Comparison of ENCODE assay signal across 14 cellular contexts in the genomic region with DNA sequence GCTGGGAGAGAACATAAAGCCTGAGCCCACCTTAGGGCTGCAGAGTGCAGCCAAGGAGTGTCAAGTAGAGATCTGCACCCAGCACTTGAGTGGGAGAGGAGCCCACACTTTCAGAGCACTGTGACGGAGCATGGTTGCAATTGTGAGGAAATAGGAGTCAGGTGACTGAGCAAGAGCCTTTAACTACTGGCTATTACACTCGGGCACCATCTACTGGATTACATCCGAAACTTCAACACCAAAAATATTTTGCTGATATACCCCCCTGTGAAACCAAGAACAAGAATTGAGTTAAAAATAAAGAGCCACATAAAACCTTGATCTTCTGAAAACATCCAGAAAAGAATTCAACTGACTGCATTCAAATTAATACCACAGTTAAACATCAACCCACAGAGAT.
A peak's percentile ranks its signal among the peaks of the same experiment; 100 is the strongest.
DNase-seq lines count a peak whose midpoint lies in the region; ATAC-seq and TF ChIP-seq lines count a peak whose summit lies in the region.
"Had no signal": no experiment of that assay in that cellular context is flagged by ENCODE, and none has a peak within 500 bp of the region (broad histone marks: within the 10 kb centered on the region; RNA-seq: fewer than 3 reads in every experiment).

No MANE protein-coding gene starts in this region.

- no peaks in the 10 kb centered on the region for H3K36me3 ChIP-seq in mammary epithelial cell (ENCODE audit: insufficient read depth, low read length)
- no peaks in the 10 kb centered on the region for H3K36me3 ChIP-seq in PC-3 (ENCODE audit: low read depth, low read length)
- no peaks in the 10 kb centered on the region for H3K36me3 ChIP-seq in GM23248 (ENCODE audit: low read depth)
- H3K36me3 ChIP-seq: neutrophil, right lobe of liver had no signal

- H3K9me3 ChIP-seq in mammary epithelial cell (replicated peaks; ENCODE audit: insufficient read depth, low read length): peaks cover 11% of the 10 kb centered on the region
- H3K9me3 ChIP-seq in PC-3 (ENCODE audit: low read length): no peaks in the 10 kb centered on the region
- H3K9me3 ChIP-seq in GM23248 (ENCODE audit: low read depth): no peaks in the 10 kb centered on the region
- H3K9me3 ChIP-seq: neutrophil, right lobe of liver had no signal

- in situ Hi-C loops in mammary epithelial cell (cut with MboI; ENCODE audit: low sequenced_read_pairs in 2 of 2) (no loop called here), GM23248 (cut with MboI) (no loop called here)

- no peaks in the 10 kb centered on the region for H4K20me1 ChIP-seq in mammary epithelial cell (ENCODE audit: insufficient read depth, low read length)
- no peaks in the 10 kb centered on the region for H4K20me1 ChIP-seq in PC-3 (ENCODE audit: low read length)
- H4K20me1 ChIP-seq in GM23248 (ENCODE audit: insufficient read depth): no peaks in the 10 kb centered on the region

- CTCF ChIA-PET in MCF 10A (lab: Yijun Ruan, JAX): interaction anchor here (0.7 to 1.6 kb wide), 9 partner anchors 8 to 681 kb away, joined by 3 to 7 read pairs (median 4); no protein-coding TSS in a partner anchor
- CTCF ChIA-PET in mammary epithelial cell (lab: Charles Lee; ENCODE audit: low non-redundant PET): no interaction called here
- CTCF ChIA-PET in PC-3 (lab: Charles Lee): no interaction called here

- H3K4me1 ChIP-seq in mammary epithelial cell (ENCODE audit: insufficient read depth, low read length): no peaks in the 10 kb centered on the region
- no peaks in the 10 kb centered on the region for H3K4me1 ChIP-seq in PC-3 (ENCODE audit: insufficient read depth, low read length)
- H3K4me1 ChIP-seq in GM23248 (ENCODE audit: insufficient read depth): no peaks in the 10 kb centered on the region
- H3K4me1 ChIP-seq: right lobe of liver had no signal

- no peak overlapping the region for H3K27ac Mint-ChIP-seq in MCF 10A (ENCODE audit: low read depth, unreplicated experiment)

- POLR2A ChIA-PET in MCF 10A (lab: Yijun Ruan, JAX) (no interaction called here), PC-3 (lab: Charles Lee; ENCODE audit: unreplicated experiment) (no interaction called here)

- H3K27me3 ChIP-seq in mammary epithelial cell (ENCODE audit: insufficient read depth, low read length) (no peaks in the 10 kb centered on the region), PC-3 (ENCODE audit: low read length) (no peaks in the 10 kb centered on the region), GM23248 (replicated peaks; ENCODE audit: insufficient read depth) (no peaks in the 10 kb centered on the region)
- H3K27me3 ChIP-seq: neutrophil, right lobe of liver had no signal

- DNase-seq in MCF 10A (ENCODE audit: unreplicated experiment): peak; percentile 53
- DNase-seq in mammary epithelial cell: no peak
- DNase-seq in LNCaP clone FGC (ENCODE audit: low read depth): no peak
- peak; percentile 40 for DNase-seq in PC-3
- DNase-seq in effector CD8-positive, alpha-beta T cell (lab: John Stamatoyannopoulos, UW): no peak
- DNase-seq in SHP77 (lab: John Stamatoyannopoulos, UW): no peak
- DNase-seq in DMS79 (lab: John Stamatoyannopoulos, UW): no peak
- no peak for DNase-seq in GM23248
- DNase-seq: midbrain; right lobe of liver; stimulated activated CD4-positive, alpha-beta T cell treated with anti-CD3 and anti-CD28 coated beads, Interleukin-4, amount 100 ng/mL, for 1 hour had no signal

- peaks cover under 1% of the 10 kb centered on the region for H3K27me3 Mint-ChIP-seq in MCF 10A (ENCODE audit: insufficient read depth, unreplicated experiment)

- H3K9me2 ChIP-seq in PC-3 (replicated peaks; ENCODE audit: low read length) (no peaks in the 10 kb centered on the region), GM23248 (ENCODE audit: insufficient read depth) (no peaks in the 10 kb centered on the region)

- H3K4me1 Mint-ChIP-seq in MCF 10A (ENCODE audit: insufficient read depth, unreplicated experiment): no peaks in the 10 kb centered on the region

- peak; percentile 52 for TF ChIP-seq CTCF in MCF 10A (IDR thresholded peaks at IDR 0.05; ENCODE audit: unreplicated experiment)
- no peak for TF ChIP-seq CTCF in mammary epithelial cell (conservative IDR thresholded peaks at IDR 0.05 in 1 of 2, IDR thresholded peaks at IDR 0.05 in 1 of 2; ENCODE audit: extremely low read depth in 1 of 2, insufficient read depth in 1 of 2, low read depth in 1 of 2, low read length in 2 of 2)
- peak; percentile 24; the same call in 1 of the 2 replicates for TF ChIP-seq CTCF in LNCaP clone FGC (IDR thresholded peaks at IDR 0.05; ENCODE audit: control insufficient read depth, extremely low read depth, insufficient read depth)
- TF ChIP-seq CTCF in PC-3 (conservative IDR thresholded peaks at IDR 0.05; ENCODE audit: low read depth, low read length): peak; percentile 54

- H3K4me3 ChIP-seq in mammary epithelial cell (replicated peaks in 1 of 3; ENCODE audit: insufficient read depth in 1 of 3, low read depth in 2 of 3, low read length in 3 of 3) (no peak overlapping the region), LNCaP clone FGC (ENCODE audit: low read depth, low read length) (no peak overlapping the region), PC-3 (ENCODE audit: low read length) (no peak overlapping the region), GM23248 (no peak overlapping the region)
- H3K4me3 ChIP-seq: right lobe of liver had no signal

- H3K4me2 ChIP-seq in mammary epithelial cell (ENCODE audit: insufficient read depth, low read depth, low read length): no peak overlapping the region
- no peak overlapping the region for H3K4me2 ChIP-seq in PC-3 (ENCODE audit: low read length)
- no peak overlapping the region for H3K4me2 ChIP-seq in GM23248 (ENCODE audit: unreplicated experiment)

- dilution Hi-C loops in mammary epithelial cell (cut with HindIII; ENCODE audit: low sequenced_read_pairs): no loop called here

- intact Hi-C loops in MCF 10A (cut with micrococcal nuclease): loop anchor here (1.0 kb wide), 1 partner anchor 654 kb away; no protein-coding TSS in a partner anchor
- intact Hi-C loops in mammary epithelial cell (cut with micrococcal nuclease): no loop called here
- intact Hi-C loops in PC-3 (cut with micrococcal nuclease): loop anchor here (1.0 kb wide), 2 partner anchors 654 to 673 kb away; no protein-coding TSS in a partner anchor

- H3K27ac ChIP-seq in mammary epithelial cell (ENCODE audit: insufficient read depth, low read depth, low read length) (no peak overlapping the region), PC-3 (ENCODE audit: low read length) (no peak overlapping the region), GM23248 (no peak overlapping the region)
- H3K27ac ChIP-seq: epithelial cell of prostate, neutrophil, right lobe of liver had no signal

- BruUV-seq in MCF 10A (replicated peaks; lab: Mats Ljungman, UMichigan) (no TSS peak), mammary epithelial cell (replicated peaks; lab: Mats Ljungman, UMichigan) (no TSS peak), PC-3 (replicated peaks; lab: Mats Ljungman, UMichigan) (no TSS peak)

- no peaks in the 10 kb centered on the region for H3K79me2 ChIP-seq in mammary epithelial cell (ENCODE audit: insufficient read depth, low read length)
- H3K79me2 ChIP-seq in PC-3 (ENCODE audit: low read length): no peaks in the 10 kb centered on the region
- no peaks in the 10 kb centered on the region for H3K79me2 ChIP-seq in GM23248 (ENCODE audit: insufficient read depth)

- H3F3A ChIP-seq in PC-3 (ENCODE audit: low read length, unreplicated experiment): no peaks in the 10 kb centered on the region
- no peaks in the 10 kb centered on the region for H3F3A ChIP-seq in GM23248 (ENCODE audit: insufficient read depth)

- no peak overlapping the region for H3K4me3 Mint-ChIP-seq in MCF 10A (ENCODE audit: unreplicated experiment)

- no peak overlapping the region for H3K9ac ChIP-seq in mammary epithelial cell (ENCODE audit: insufficient read depth, low read length)
- H3K9ac ChIP-seq in PC-3 (ENCODE audit: low read length): no peak overlapping the region
- no peak overlapping the region for H3K9ac ChIP-seq in GM23248

- no peaks in the 10 kb centered on the region for H3K36me3 Mint-ChIP-seq in MCF 10A (ENCODE audit: insufficient read depth, unreplicated experiment)

- 77% methylated on average over 3 of the region's 3 CpGs for WGBS in mammary epithelial cell (ENCODE audit: low coverage, missing lambda C conversion rate)
- WGBS in GM23248 (ENCODE audit: low coverage in 1 of 2, low lambda C conversion rate in 2 of 2, missing lambda C conversion rate in 2 of 2), 2 experiments: 38 to 48% methylated on average over 3 of the region's 3 CpGs

- no peak overlapping the region for H2AFZ ChIP-seq in mammary epithelial cell (ENCODE audit: low read depth, low read length)
- H2AFZ ChIP-seq in PC-3 (ENCODE audit: low read length): no peak overlapping the region
- no peak overlapping the region for H2AFZ ChIP-seq in GM23248

- H3K9me3 Mint-ChIP-seq in MCF 10A (ENCODE audit: unreplicated experiment): no peaks in the 10 kb centered on the region

- ATAC-seq in PC-3: peak; percentile 80
- ATAC-seq: activated CD4-positive, CD25-positive, alpha-beta regulatory T cell treated with anti-CD3 and anti-CD28 coated beads, Interleukin-2, amount 50 U/mL, for 24 hours; right lobe of liver had no signal

Comparison
In these comparisons a context has a peak if more than half of its experiments do, and no peak if none do; other contexts are left out.
1. DNase-seq: peak in MCF 10A (single experiment) and PC-3 (single experiment); none in mammary epithelial cell (single experiment), LNCaP clone FGC (single experiment), effector CD8-positive, alpha-beta T cell (single experiment), SHP77 (0 of 2), DMS79 (single experiment) and GM23248 (single experiment).
2. CTCF ChIP-seq: peak in MCF 10A (single experiment), LNCaP clone FGC (single experiment) and PC-3 (single experiment); none in mammary epithelial cell (0 of 2).